ENCODE assay signal across 1 cellular context in the genomic region with DNA sequence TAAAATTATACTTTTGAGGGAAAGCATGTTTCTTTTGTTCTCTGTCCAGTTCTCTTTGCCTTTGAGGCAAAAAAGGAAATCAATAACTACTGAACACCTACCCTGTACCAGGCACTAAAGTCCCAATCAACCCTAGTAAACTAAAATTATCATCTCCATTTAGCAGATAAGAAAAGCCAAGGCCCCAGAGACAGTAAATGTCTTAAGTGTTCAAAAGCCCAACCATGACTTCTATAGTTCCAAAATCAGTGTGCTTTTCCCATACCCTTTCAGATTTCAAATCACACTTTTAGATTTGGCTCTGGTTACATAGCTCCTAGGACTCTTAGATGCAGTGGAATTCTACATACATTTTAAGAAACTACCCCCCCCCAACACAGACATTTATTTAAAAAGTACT.
TF ChIP-seq lines count a peak whose summit lies in the region.

No MANE protein-coding gene starts in this region.

TF ChIP-seq in IMR-90, 13 proteins besides CTCF, POLR2A, EP300 and RAD21 (continued from another document):
- no peak for TF ChIP-seq SMC3 (IDR thresholded peaks at IDR 0.05; ENCODE audit: low read depth, low read length)
- TF ChIP-seq, protein P1, sequence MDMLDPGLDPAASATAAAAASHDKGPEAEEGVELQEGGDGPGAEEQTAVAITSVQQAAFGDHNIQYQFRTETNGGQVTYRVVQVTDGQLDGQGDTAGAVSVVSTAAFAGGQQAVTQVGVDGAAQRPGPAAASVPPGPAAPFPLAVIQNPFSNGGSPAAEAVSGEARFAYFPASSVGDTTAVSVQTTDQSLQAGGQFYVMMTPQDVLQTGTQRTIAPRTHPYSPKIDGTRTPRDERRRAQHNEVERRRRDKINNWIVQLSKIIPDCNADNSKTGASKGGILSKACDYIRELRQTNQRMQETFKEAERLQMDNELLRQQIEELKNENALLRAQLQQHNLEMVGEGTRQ (IDR thresholded peaks at IDR 0.05; ENCODE audit: low read depth, low read length) = no peak
- TF ChIP-seq FOS (IDR thresholded peaks at IDR 0.05; ENCODE audit: low read depth, low read length) = no peak
- no peak for TF ChIP-seq RCOR1 (IDR thresholded peaks at IDR 0.05; ENCODE audit: insufficient replicate concordance, low read length)
- TF ChIP-seq CHD1 (IDR thresholded peaks at IDR 0.05; ENCODE audit: low read depth, low read length) = no peak
- TF ChIP-seq MXI1 (IDR thresholded peaks at IDR 0.05; ENCODE audit: borderline replicate concordance, low read depth, low read length) = no peak
- no peak for TF ChIP-seq MAFK (IDR thresholded peaks at IDR 0.05; ENCODE audit: low read depth, low read length)
- no peak for TF ChIP-seq BHLHE40 (IDR thresholded peaks at IDR 0.05; ENCODE audit: low read depth, low read length)
